Comparison of ENCODE assay signal across 14 cellular contexts in the genomic region with DNA sequence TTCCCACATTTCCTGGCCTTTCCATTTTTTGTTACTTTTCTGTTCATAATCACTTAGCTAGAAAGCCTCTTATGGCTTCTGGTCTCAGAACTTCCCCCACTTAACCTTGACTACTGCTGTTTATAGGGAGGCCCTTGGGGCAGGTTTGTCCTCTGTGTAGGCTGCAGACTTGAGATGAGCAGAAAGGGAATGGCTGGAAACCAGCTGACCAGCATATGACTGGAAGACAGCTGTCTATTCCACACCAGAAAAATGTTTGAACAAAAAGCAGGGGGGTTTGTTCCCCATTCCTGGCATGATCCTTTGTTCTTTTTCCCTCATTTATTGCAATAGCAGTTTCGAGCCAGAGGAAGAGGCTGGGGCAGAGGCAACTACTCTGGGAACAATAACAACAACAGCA. TPM values are rescaled to one million over a fixed set of nuclear protein-coding genes. Genes with fewer than 3 reads are reported as not detected.
A peak's percentile ranks its signal among the peaks of the same experiment; 100 is the strongest.
DNase-seq lines count a peak whose midpoint lies in the region; ATAC-seq and TF ChIP-seq lines count a peak whose summit lies in the region.
"Had no signal": no experiment of that assay in that cellular context is flagged by ENCODE, and none has a peak within 500 bp of the region (broad histone marks: within the 10 kb centered on the region; RNA-seq: fewer than 3 reads in every experiment).

No MANE protein-coding gene starts in this region.

- H3K9me3 ChIP-seq in BLaER1 treated with 17β-estradiol and CSF1 and Interleukin-3, amounts not matched to agents 10 nM and 100 nM (replicated peaks in 1 of 11), result no peaks in the 10 kb centered on the region
- H3K9me3 ChIP-seq in RWPE2 (ENCODE audit: severe bottlenecking), result no peaks in the 10 kb centered on the region
- H3K9me3 ChIP-seq in neutrophil, result no peaks in the 10 kb centered on the region

- peaks cover 0 to 2% of the 10 kb centered on the region in 2 donors for H3K4me1 Mint-ChIP-seq in effector memory CD8-positive, alpha-beta T cell (ENCODE audit: low read depth in 2 of 2)

- peak overlapping the region; percentile 20 to 83 for H3K27ac Mint-ChIP-seq in effector memory CD8-positive, alpha-beta T cell

- H3K36me3 Mint-ChIP-seq in effector memory CD8-positive, alpha-beta T cell (ENCODE audit: insufficient read depth), result peaks cover 71% of the 10 kb centered on the region

- no peak overlapping the region for H3K4me3 ChIP-seq in BLaER1 treated with 17β-estradiol and CSF1 and Interleukin-3, amounts not matched to agents 10 nM and 100 nM
- H3K4me3 ChIP-seq in RWPE2 (ENCODE audit: severe bottlenecking) (no peak overlapping the region), neutrophil (ENCODE audit: low read depth in 1 of 2, low read length in 1 of 2) (no peak overlapping the region), brain microvascular endothelial cell (ENCODE audit: low read depth, low read length) (no peak overlapping the region)

- peaks cover 4 to 80% (median 40%) of the 10 kb centered on the region in 10 experiments; a peak in 19 of 20 replicates for H3K4me1 ChIP-seq in BLaER1 treated with 17β-estradiol and CSF1 and Interleukin-3, amounts not matched to agents 10 nM and 100 nM
- peaks cover 22% of the 10 kb centered on the region for H3K4me1 ChIP-seq in RWPE2 (ENCODE audit: insufficient read depth, poor library complexity, severe bottlenecking)
- peaks cover 24 to 31% of the 10 kb centered on the region in 2 experiments for H3K4me1 ChIP-seq in neutrophil (ENCODE audit: control insufficient read depth in 1 of 2, insufficient read depth in 1 of 2, low read depth in 1 of 2, low read length in 1 of 2)

- no peak for ATAC-seq in RWPE2 (ENCODE audit: low read depth)
- ATAC-seq in effector memory CD8-positive, alpha-beta T cell (replicated peaks), result no peak
- ATAC-seq in GM21717 (IDR thresholded peaks at IDR 0.05; ENCODE audit: unreplicated experiment), result no peak
- ATAC-seq in HG03354 (IDR thresholded peaks at IDR 0.05; ENCODE audit: poor library complexity, severe bottlenecking, unreplicated experiment), result no peak

- peak overlapping the region in 9 of 11 experiments; percentile 10 to 70 (median 58); a peak in 12 of 22 replicates for H3K27ac ChIP-seq in BLaER1 treated with 17β-estradiol and CSF1 and Interleukin-3, amounts not matched to agents 10 nM and 100 nM
- H3K27ac ChIP-seq in RWPE2 (ENCODE audit: poor library complexity, severe bottlenecking) (peak overlapping the region; percentile 71), neutrophil (peak overlapping the region; percentile 48), brain microvascular endothelial cell (no peak overlapping the region)

- H3K4me3 Mint-ChIP-seq in effector memory CD8-positive, alpha-beta T cell, result no peak overlapping the region
- H3K4me3 Mint-ChIP-seq: activated CD4-positive, alpha-beta T cell treated with anti-CD3 and anti-CD28 coated beads, Interleukin-2, amount 10 ng/mL, durations not matched to agents 7 days and 5 days; T-helper 1 cell treated with Interleukin-12 subunit alpha and Interleukin-12 subunit beta and Interleukin-4 antibody, amounts not matched to agents 30 μg/mL and 1 μg/mL, for 36 hours had no signal

- H3K9ac ChIP-seq in BLaER1 treated with 17β-estradiol and CSF1 and Interleukin-3, amounts not matched to agents 10 nM and 100 nM, result peak overlapping the region in 2 of 11 experiments; percentile 1 to 6; a peak in 1 of 22 replicates

- peaks cover 4 to 88% (median 70%) of the 10 kb centered on the region in 11 experiments; a peak in 21 of 22 replicates for H4K20me1 ChIP-seq in BLaER1 treated with 17β-estradiol and CSF1 and Interleukin-3, amounts not matched to agents 10 nM and 100 nM

- no peaks in the 10 kb centered on the region for H3K27me3 ChIP-seq in BLaER1 treated with 17β-estradiol and CSF1 and Interleukin-3, amounts not matched to agents 10 nM and 100 nM
- no peaks in the 10 kb centered on the region for H3K27me3 ChIP-seq in RWPE2 (ENCODE audit: insufficient read depth, poor library complexity, severe bottlenecking)
- H3K27me3 ChIP-seq in neutrophil, result no peaks in the 10 kb centered on the region
- H3K27me3 ChIP-seq in brain microvascular endothelial cell (replicated peaks), result no peaks in the 10 kb centered on the region

- H3K36me3 ChIP-seq in BLaER1 treated with 17β-estradiol and CSF1 and Interleukin-3, amounts not matched to agents 10 nM and 100 nM, result peaks cover 77 to 98% (median 85%) of the 10 kb centered on the region in 11 experiments
- H3K36me3 ChIP-seq in RWPE2 (ENCODE audit: low read depth) (peaks cover 72% of the 10 kb centered on the region), neutrophil (peaks cover 77% of the 10 kb centered on the region), brain microvascular endothelial cell (replicated peaks) (peaks cover 52% of the 10 kb centered on the region)

- H3K4me2 ChIP-seq in BLaER1 treated with 17β-estradiol and CSF1 and Interleukin-3, amounts not matched to agents 10 nM and 100 nM, result peak overlapping the region in 3 of 11 experiments; percentile 48 to 58 (median 49); a peak in 3 of 22 replicates

- in situ Hi-C loops in brain microvascular endothelial cell (cut with HindIII; ENCODE audit: low pct_ligation_motif_present, low sequenced_read_pairs), result no loop called here

- H3K27me3 Mint-ChIP-seq in effector memory CD8-positive, alpha-beta T cell, result no peaks in the 10 kb centered on the region
- H3K27me3 Mint-ChIP-seq: activated CD4-positive, alpha-beta T cell treated with anti-CD3 and anti-CD28 coated beads, Interleukin-2, amount 10 ng/mL, durations not matched to agents 7 days and 5 days had no signal

- H3K9me3 Mint-ChIP-seq in effector memory CD8-positive, alpha-beta T cell, result no peaks in the 10 kb centered on the region
- H3K9me3 Mint-ChIP-seq: activated CD4-positive, alpha-beta T cell treated with anti-CD3 and anti-CD28 coated beads, Interleukin-2, amount 10 ng/mL, durations not matched to agents 7 days and 5 days; T-helper 1 cell treated with Interleukin-12 subunit alpha and Interleukin-12 subunit beta and Interleukin-4 antibody, amounts not matched to agents 30 μg/mL and 1 μg/mL, for 36 hours had no signal

- TF ChIP-seq CTCF in RWPE2 (IDR thresholded peaks at IDR 0.05; ENCODE audit: poor library complexity, severe bottlenecking), result no peak
- no peak for TF ChIP-seq CTCF in neutrophil (IDR thresholded peaks at IDR 0.05)
- no peak for TF ChIP-seq CTCF in brain microvascular endothelial cell (IDR thresholded peaks at IDR 0.05; ENCODE audit: low read depth, low read length, missing control alignments)

- DNase-seq in RWPE2 (ENCODE audit: low spot score) (no peak), occipital lobe (lab: John Stamatoyannopoulos, UW) (no peak), brain microvascular endothelial cell (no peak)
- no peak for DNase-seq in effector memory CD8-positive, alpha-beta T cell
- DNase-seq: activated CD4-positive, alpha-beta T cell treated with anti-CD3 and anti-CD28 coated beads, Interleukin-2, amount 10 ng/mL, durations not matched to agents 7 days and 5 days; DMS79 treated with DMSO at 0.1 percent for 48 hours; MV-4-11; retina; stimulated activated CD4-positive, alpha-beta T cell treated with anti-CD3 and anti-CD28 coated beads, Interleukin-2, amount 100 ng/mL, for 48 hours had no signal

RNA-seq across cellular contexts. Expression of gene SH3D21, which starts 4.9 kb away (rescaled TPM):
- 3.0 TPM for total RNA-seq in occipital lobe

RNA-seq across cellular contexts. Expression of gene EVA1B, which starts 22.2 kb away (rescaled TPM):
- total RNA-seq in occipital lobe, result 4.5 TPM
